16 cellular contexts compared by ENCODE assay signal in genomic region chr12:26044007-26044394, GRCh38.
DNase-seq lines count a peak whose midpoint lies in the region; ATAC-seq and TF ChIP-seq lines count a peak whose summit lies in the region.
"Had no signal": no experiment of that assay in that cellular context is flagged by ENCODE, and none has a peak within 500 bp of the region (broad histone marks: within the 10 kb centered on the region; RNA-seq: fewer than 3 reads in every experiment).

No MANE protein-coding gene starts in this region.

- H3K4me3 Mint-ChIP-seq in type B pancreatic cell = peak overlapping the region; percentile 57
- no peak overlapping the region for H3K4me3 Mint-ChIP-seq in stimulated activated naive B cell treated with anti-CD40 and anti-IgM and Interleukin-4, amounts not matched to agents 10 μg/mL and 1 μg/mL and 100 μg/mL, for 72 hours
- H3K4me3 Mint-ChIP-seq: activated T-helper 1 cell treated with anti-CD3 and anti-CD28 coated beads, Interleukin-12 subunit alpha, Interleukin-12 subunit beta, Interleukin-2, Interleukin-4 antibody, amounts not matched to agents 30 ng/mL and 10 ng/mL and 1 ng/mL, durations not matched to agents 14 hours and 24 hours and 36 hours; T-helper 17 cell had no signal

- CTCF ChIA-PET in HEK293 (lab: Yijun Ruan, JAX) = no interaction called here

- no peaks in the 10 kb centered on the region for H3K9me3 Mint-ChIP-seq in type B pancreatic cell
- H3K9me3 Mint-ChIP-seq in stimulated activated naive B cell treated with anti-CD40 and anti-IgM and Interleukin-4, amounts not matched to agents 10 μg/mL and 1 μg/mL and 100 μg/mL, for 72 hours = no peaks in the 10 kb centered on the region
- H3K9me3 Mint-ChIP-seq: activated T-helper 1 cell treated with anti-CD3 and anti-CD28 coated beads, Interleukin-12 subunit alpha, Interleukin-12 subunit beta, Interleukin-2, Interleukin-4 antibody, amounts not matched to agents 30 ng/mL and 10 ng/mL and 1 ng/mL, durations not matched to agents 14 hours and 24 hours and 36 hours had no signal

- ATAC-seq in stimulated activated naive B cell treated with anti-CD40 and anti-IgM and Interleukin-4, amounts not matched to agents 10 μg/mL and 1 μg/mL and 100 μg/mL, for 72 hours (replicated peaks) = no peak
- ATAC-seq: HCT116, T-helper 17 cell had no signal

- H3K4me1 Mint-ChIP-seq in type B pancreatic cell (ENCODE audit: unreplicated experiment) = peaks cover 13% of the 10 kb centered on the region
- H3K4me1 Mint-ChIP-seq in stimulated activated naive B cell treated with anti-CD40 and anti-IgM and Interleukin-4, amounts not matched to agents 10 μg/mL and 1 μg/mL and 100 μg/mL, for 72 hours = no peaks in the 10 kb centered on the region
- H3K4me1 Mint-ChIP-seq: T-helper 17 cell had no signal

- POLR2A ChIA-PET in HEK293 (lab: Yijun Ruan, JAX) = no interaction called here

- no peaks in the 10 kb centered on the region for H3K27me3 ChIP-seq in adipocyte (replicated peaks; ENCODE audit: control insufficient read depth, insufficient read depth, low read length)
- H3K27me3 ChIP-seq: BLaER1 treated with 17β-estradiol and CSF1 and Interleukin-3, amounts not matched to agents 10 nM and 100 nM; ovary; sigmoid colon; testis had no signal

- H3K27me3 Mint-ChIP-seq in type B pancreatic cell = no peaks in the 10 kb centered on the region
- H3K27me3 Mint-ChIP-seq in stimulated activated naive B cell treated with anti-CD40 and anti-IgM and Interleukin-4, amounts not matched to agents 10 μg/mL and 1 μg/mL and 100 μg/mL, for 72 hours = no peaks in the 10 kb centered on the region

- H3K4me3 ChIP-seq in HEK293 (ENCODE audit: low read depth, low read length) = no peak overlapping the region
- H3K4me3 ChIP-seq in adipocyte (ENCODE audit: low read length) = peak overlapping the region; percentile 41
- H3K4me3 ChIP-seq in fibroblast of the aortic adventitia (ENCODE audit: low read depth, low read length) = no peak overlapping the region
- H3K4me3 ChIP-seq: BLaER1 treated with 17β-estradiol and CSF1 and Interleukin-3, amounts not matched to agents 10 nM and 100 nM; ovary; sigmoid colon; testis had no signal

- H3K27ac Mint-ChIP-seq in type B pancreatic cell = peak overlapping the region; percentile 60
- no peak overlapping the region for H3K27ac Mint-ChIP-seq in stimulated activated naive B cell treated with anti-CD40 and anti-IgM and Interleukin-4, amounts not matched to agents 10 μg/mL and 1 μg/mL and 100 μg/mL, for 72 hours
- H3K27ac Mint-ChIP-seq: activated T-helper 1 cell treated with anti-CD3 and anti-CD28 coated beads, Interleukin-12 subunit alpha, Interleukin-12 subunit beta, Interleukin-2, Interleukin-4 antibody, amounts not matched to agents 30 ng/mL and 10 ng/mL and 1 ng/mL, durations not matched to agents 14 hours and 24 hours and 36 hours; T-helper 17 cell had no signal

- H3K27ac ChIP-seq in HEK293 (ENCODE audit: extremely low read depth, low read depth, low read length) = no peak overlapping the region
- H3K27ac ChIP-seq: BLaER1 treated with 17β-estradiol and CSF1 and Interleukin-3, amounts not matched to agents 10 nM and 100 nM; ovary; sigmoid colon; testis had no signal

- peak overlapping the region; percentile 19 for H3K9ac ChIP-seq in adipocyte (ENCODE audit: low read length)
- H3K9ac ChIP-seq: BLaER1 treated with 17β-estradiol and CSF1 and Interleukin-3, amounts not matched to agents 10 nM and 100 nM had no signal

- peaks cover 24% of the 10 kb centered on the region for H3K4me1 ChIP-seq in HEK293 (ENCODE audit: control insufficient read depth, insufficient read depth, low read length)
- H3K4me1 ChIP-seq in adipocyte (ENCODE audit: control insufficient read depth, insufficient read depth, low read length) = peaks cover 71% of the 10 kb centered on the region
- H3K4me1 ChIP-seq: BLaER1 treated with 17β-estradiol and CSF1 and Interleukin-3, amounts not matched to agents 10 nM and 100 nM; testis had no signal

- peaks cover 10% of the 10 kb centered on the region for H3K36me3 Mint-ChIP-seq in type B pancreatic cell
- H3K36me3 Mint-ChIP-seq in stimulated activated naive B cell treated with anti-CD40 and anti-IgM and Interleukin-4, amounts not matched to agents 10 μg/mL and 1 μg/mL and 100 μg/mL, for 72 hours = no peaks in the 10 kb centered on the region

- H3K36me3 ChIP-seq in HEK293 (ENCODE audit: control insufficient read depth in 2 of 2, insufficient read depth in 1 of 2, low read length in 2 of 2) (no peaks in the 10 kb centered on the region), adipocyte (ENCODE audit: control insufficient read depth, insufficient read depth, low read length, severe bottlenecking) (no peaks in the 10 kb centered on the region)
- H3K36me3 ChIP-seq: BLaER1 treated with 17β-estradiol and CSF1 and Interleukin-3, amounts not matched to agents 10 nM and 100 nM; ovary; sigmoid colon had no signal

- TF ChIP-seq CTCF in HEK293 (tag by site-specific recombination; IDR thresholded peaks at IDR 0.05) (no peak), fibroblast of the aortic adventitia (IDR thresholded peaks at IDR 0.05; ENCODE audit: insufficient read depth, low read length) (no peak), type B pancreatic cell (conservative IDR thresholded peaks at IDR 0.05) (no peak)

- DNase-seq in adipocyte (ENCODE audit: low read depth) (peak; percentile 35), fibroblast of the aortic adventitia (ENCODE audit: low read depth) (peak; percentile 66), type B pancreatic cell (ENCODE audit: extremely low spot score, unreplicated experiment) (no peak), NCI-H146 (lab: John Stamatoyannopoulos, UW) (no peak)
- no peak for DNase-seq in stimulated activated naive B cell treated with anti-CD40 and anti-IgM and Interleukin-4, amounts not matched to agents 10 μg/mL and 1 μg/mL and 100 μg/mL, for 72 hours
- DNase-seq in stimulated activated CD4-positive, alpha-beta T cell treated with anti-CD3 and anti-CD28 coated beads, Interleukin-12 subunit alpha, Interleukin-12 subunit beta, amount 100 ng/mL, for 4 hours = no peak
- DNase-seq: DMS53, ovary, SHP77 treated with DMSO at 0.1 percent for 48 hours, sigmoid colon, T-helper 17 cell, testis had no signal

- H3K9me3 ChIP-seq in HEK293 (ENCODE audit: control insufficient read depth, insufficient read depth, low read depth, low read length) (no peaks in the 10 kb centered on the region), adipocyte (ENCODE audit: control insufficient read depth, low read length) (no peaks in the 10 kb centered on the region)
- H3K9me3 ChIP-seq: BLaER1 treated with 17β-estradiol and CSF1 and Interleukin-3, amounts not matched to agents 10 nM and 100 nM; ovary; sigmoid colon; testis had no signal

TF ChIP-seq in HEK293, 187 proteins besides CTCF, POLR2A, EP300 and RAD21:
- TF ChIP-seq GFI1B (tag by site-specific recombination; IDR thresholded peaks at IDR 0.05) = peak; percentile 47; the same call in 1 of the 2 replicates
- no peak for TF ChIP-seq IKZF3 (tag by site-specific recombination; IDR thresholded peaks at IDR 0.05)

Comparison
In these comparisons a context has a peak if more than half of its experiments do, and no peak if none do; other contexts are left out.
1. DNase-seq: peak in adipocyte (single experiment) and fibroblast of the aortic adventitia (single experiment); none in type B pancreatic cell (single experiment), NCI-H146 (single experiment), stimulated activated naive B cell treated with anti-CD40 and anti-IgM and Interleukin-4, amounts not matched to agents 10 μg/mL and 1 μg/mL and 100 μg/mL, for 72 hours (single experiment) and stimulated activated CD4-positive, alpha-beta T cell treated with anti-CD3 and anti-CD28 coated beads, Interleukin-12 subunit alpha, Interleukin-12 subunit beta, amount 100 ng/mL, for 4 hours (single experiment).